Comparison of ENCODE assay signal across 8 cellular contexts in genomic region chr5:57175586-57175985, GRCh38. TPM values are rescaled to one million over a fixed set of nuclear protein-coding genes. Genes with fewer than 3 reads are reported as not detected.
DNase-seq lines count a peak whose midpoint lies in the region; FAIRE-seq and TF ChIP-seq lines count a peak whose summit lies in the region.

No MANE protein-coding gene starts in this region.

- H3K36me3 ChIP-seq in Loucy (ENCODE audit: insufficient read depth, low read length) (no peaks in the 10 kb centered on the region), adrenal gland (replicated peaks in 1 of 2) (no peaks in the 10 kb centered on the region), kidney (ENCODE audit: control insufficient read depth in 1 of 2, insufficient read depth in 2 of 2, low read length in 2 of 2) (no peaks in the 10 kb centered on the region)

- H2AFZ ChIP-seq in Loucy (ENCODE audit: low read length), result no peak overlapping the region

- H3K4me1 ChIP-seq in Loucy (ENCODE audit: insufficient read depth, low read length, poor library complexity, severe bottlenecking), result peaks cover 40% of the 10 kb centered on the region
- H3K4me1 ChIP-seq in adrenal gland (replicated peaks in 1 of 2), result peaks cover 24 to 53% of the 10 kb centered on the region in 2 donors
- peaks cover 12 to 13% of the 10 kb centered on the region in 2 donors for H3K4me1 ChIP-seq in kidney (ENCODE audit: control insufficient read depth in 1 of 2, insufficient read depth in 1 of 2, low read depth in 1 of 2, low read length in 2 of 2)

- H3K4me3 ChIP-seq in GM12865 (ENCODE audit: low read depth, low read length) (peak overlapping the region; percentile 87), Loucy (ENCODE audit: low read length, poor library complexity, severe bottlenecking) (peak overlapping the region; percentile 96), adrenal gland (peak overlapping the region in 2 of 4 donors; percentile 72 to 96), kidney (ENCODE audit: low read length in 2 of 2) (peak overlapping the region; percentile 91 to 95)

- H3K79me2 ChIP-seq in Loucy (ENCODE audit: insufficient read depth, low read length), result peaks cover 71% of the 10 kb centered on the region

- H3K9ac ChIP-seq in Loucy (ENCODE audit: low read depth, low read length, poor library complexity, severe bottlenecking) (peak overlapping the region; percentile 99), kidney (ENCODE audit: low read length in 2 of 2) (peak overlapping the region in 1 of 2 donors; percentile 100)

- TF ChIP-seq CTCF in GM12865 (IDR thresholded peaks at IDR 0.05; ENCODE audit: insufficient read depth, low read depth, low read length, missing control alignments) (no peak), Loucy (conservative IDR thresholded peaks at IDR 0.05; ENCODE audit: low read length) (no peak), adrenal gland (IDR thresholded peaks at IDR 0.05) (no peak), kidney (IDR thresholded peaks at IDR 0.05; ENCODE audit: borderline replicate concordance, extremely low read depth, insufficient read depth) (no peak)

- intact Hi-C loops in adrenal gland (cut with DNase I) (no loop called here), kidney (cut with DNase I) (no loop called here)

- H3K4me2 ChIP-seq in Loucy (ENCODE audit: low read depth, low read length, poor library complexity, severe bottlenecking), result peak overlapping the region; percentile 92

- no peak for TF ChIP-seq POLR2A in adrenal gland (IDR thresholded peaks at IDR 0.05)

- H3K9me2 ChIP-seq in Loucy (replicated peaks; ENCODE audit: low read depth, low read length), result no peaks in the 10 kb centered on the region

- H3K27ac ChIP-seq in adrenal gland, result peak overlapping the region in 4 of 5 donors; percentile 38 to 99 (median 72)
- peak overlapping the region; percentile 55 to 61 for H3K27ac ChIP-seq in kidney (ENCODE audit: low read depth in 2 of 2, low read length in 2 of 2)

- H4K20me1 ChIP-seq in Loucy (ENCODE audit: insufficient read depth, low read length, poor library complexity, severe bottlenecking), result peaks cover 66% of the 10 kb centered on the region

- H3K9me3 ChIP-seq in Loucy (ENCODE audit: insufficient read depth, low read depth, low read length) (no peaks in the 10 kb centered on the region), adrenal gland (replicated peaks in 1 of 3) (no peaks in the 10 kb centered on the region), kidney (ENCODE audit: control insufficient read depth in 1 of 2, low read length in 2 of 2) (no peaks in the 10 kb centered on the region)

- DNase-seq in GM12865 (ENCODE audit: low read depth) (peak; percentile 74), adrenal gland (peak in 1 of 7 donors; percentile 39), kidney (no peak), epidermal melanocyte (ENCODE audit: insufficient read length, low spot score) (no peak), NCI-H524 treated with DMSO at 0.1 percent for 48 hours (lab: John Stamatoyannopoulos, UW) (no peak), HK-2 (ENCODE audit: unreplicated experiment) (no peak)
- peak in 2 of 3 donors; percentile 12 to 43 for DNase-seq in stimulated activated CD4-positive, alpha-beta T cell treated with anti-CD3 and anti-CD28 coated beads, TNF-alpha, amount 100 ng/mL, for 48 hours (ENCODE audit: low read depth in 3 of 3)

- H3K27me3 ChIP-seq in Loucy (ENCODE audit: insufficient read depth, low read length, poor library complexity, severe bottlenecking) (no peaks in the 10 kb centered on the region), adrenal gland (no peaks in the 10 kb centered on the region)

- 0 to 2% (median 1%) methylated on average over 5 of the region's 5 CpGs for WGBS in adrenal gland, 4 donors

- no peak for FAIRE-seq in kidney (lab: Jason Lieb, UNC)

- H3F3A ChIP-seq in Loucy (ENCODE audit: low read depth), result no peaks in the 10 kb centered on the region

RNA-seq across cellular contexts. Expression of gene GPBP1, which starts 1.7 kb away (rescaled TPM):
- total RNA-seq in adrenal gland (100 to 1,000 TPM in 1 of 8 donors, 10 to 100 TPM in 7; 38.7 to 103 (median 74.8) TPM), kidney (80.9 TPM)
- polyA plus RNA-seq in adrenal gland (100 to 1,000 TPM in 1 of 3 donors, 10 to 100 TPM in 2; 60.9 to 115 (median 92.6) TPM), kidney (ENCODE audit: insufficient read depth, low read depth, low replicate concordance) (52.7 TPM)

Comparison
In these comparisons a context has a peak if more than half of its experiments do, and no peak if none do; other contexts are left out.
1. DNase-seq: peak in GM12865 (single experiment) and stimulated activated CD4-positive, alpha-beta T cell treated with anti-CD3 and anti-CD28 coated beads, TNF-alpha, amount 100 ng/mL, for 48 hours (2 of 3); none in kidney (single experiment), epidermal melanocyte (single experiment), NCI-H524 treated with DMSO at 0.1 percent for 48 hours (single experiment) and HK-2 (single experiment).